Comparison of ENCODE assay signal across 8 cellular contexts in genomic region chr14:61568572-61569011, GRCh38.
DNase-seq lines count a peak whose midpoint lies in the region; ATAC-seq lines count a peak whose summit lies in the region.

No MANE protein-coding gene starts in this region.

- H3K27ac Mint-ChIP-seq in T-helper 1 cell treated with Interleukin-12 subunit alpha and Interleukin-12 subunit beta and Interleukin-4 antibody, amounts not matched to agents 30 μg/mL and 1 μg/mL, for 36 hours: peak overlapping the region; percentile 86

- H3K9me3 Mint-ChIP-seq in T-helper 1 cell treated with Interleukin-12 subunit alpha and Interleukin-12 subunit beta and Interleukin-4 antibody, amounts not matched to agents 30 μg/mL and 1 μg/mL, for 36 hours: peaks cover 5% of the 10 kb centered on the region

- H3K27ac ChIP-seq in caudate nucleus (ENCODE audit: low read depth, low read length): peak overlapping the region; percentile 26

- H3K36me3 Mint-ChIP-seq in T-helper 1 cell treated with Interleukin-12 subunit alpha and Interleukin-12 subunit beta and Interleukin-4 antibody, amounts not matched to agents 30 μg/mL and 1 μg/mL, for 36 hours (ENCODE audit: low read depth): peaks cover 8% of the 10 kb centered on the region

- DNase-seq in Ammon's horn (ENCODE audit: low spot score) (peak; percentile 26), caudate nucleus (lab: John Stamatoyannopoulos, UW) (peak in 23 of 61 donors; percentile 14 to 83 (median 35)), medulla oblongata (ENCODE audit: extremely low spot score) (peak; percentile 38), NCI-H2196 (lab: John Stamatoyannopoulos, UW; ENCODE audit: unreplicated experiment) (no peak)
- DNase-seq in stimulated activated naive CD4-positive, alpha-beta T cell treated with Interleukin-2 at 50 U/mL for 16 hours (lab: John Stamatoyannopoulos, UW): peak; percentile 27

- peak overlapping the region; percentile 66 for H3K4me3 Mint-ChIP-seq in T-helper 1 cell treated with Interleukin-12 subunit alpha and Interleukin-12 subunit beta and Interleukin-4 antibody, amounts not matched to agents 30 μg/mL and 1 μg/mL, for 36 hours

- H3K27me3 Mint-ChIP-seq in T-helper 1 cell treated with Interleukin-12 subunit alpha and Interleukin-12 subunit beta and Interleukin-4 antibody, amounts not matched to agents 30 μg/mL and 1 μg/mL, for 36 hours (ENCODE audit: low read depth): no peaks in the 10 kb centered on the region

- peaks cover 71% of the 10 kb centered on the region for H3K4me1 Mint-ChIP-seq in T-helper 1 cell treated with Interleukin-12 subunit alpha and Interleukin-12 subunit beta and Interleukin-4 antibody, amounts not matched to agents 30 μg/mL and 1 μg/mL, for 36 hours (ENCODE audit: low read depth)

- ATAC-seq in GM19035 (IDR thresholded peaks at IDR 0.05; ENCODE audit: unreplicated experiment) (peak; percentile 92), HG03175 (IDR thresholded peaks at IDR 0.05; ENCODE audit: unreplicated experiment) (peak; percentile 85)
